11 cellular contexts compared by ENCODE assay signal in the genomic region with DNA sequence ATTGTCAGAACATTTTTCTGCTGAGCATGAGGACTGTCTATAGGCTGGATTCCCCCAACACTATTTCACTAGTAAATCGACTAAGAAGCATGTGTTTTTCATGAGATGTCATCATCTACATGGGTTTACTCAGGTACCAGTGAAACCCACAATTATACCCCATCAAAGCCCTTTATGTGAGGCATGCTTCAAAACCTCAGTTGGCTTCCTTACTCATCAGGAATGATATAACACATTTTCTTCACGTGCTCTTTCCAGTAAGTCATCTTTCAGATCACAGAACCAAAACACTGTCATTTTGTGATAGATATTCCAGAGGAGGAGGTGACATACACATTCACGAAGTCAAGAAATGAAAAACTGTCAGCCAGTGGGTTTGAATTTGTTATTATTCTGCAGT.
DNase-seq lines count a peak whose midpoint lies in the region; ATAC-seq lines count a peak whose summit lies in the region.
"Had no signal": no experiment of that assay in that cellular context is flagged by ENCODE, and none has a peak within 500 bp of the region (broad histone marks: within the 10 kb centered on the region; RNA-seq: fewer than 3 reads in every experiment).

No MANE protein-coding gene starts in this region.

- no peak overlapping the region for H3K4me3 Mint-ChIP-seq in activated naive CD8-positive, alpha-beta T cell treated with anti-CD3 and anti-CD28 coated beads, Interleukin-2, amount 10 ng/mL, durations not matched to agents 7 days and 5 days
- no peak overlapping the region for H3K4me3 Mint-ChIP-seq in naive thymus-derived CD8-positive, alpha-beta T cell

- H3K27ac Mint-ChIP-seq in activated naive CD8-positive, alpha-beta T cell treated with anti-CD3 and anti-CD28 coated beads, Interleukin-2, amount 10 ng/mL, durations not matched to agents 7 days and 5 days = no peak overlapping the region
- peak overlapping the region in 5 of 10 donors; percentile 2 to 57 (median 27) for H3K27ac Mint-ChIP-seq in naive thymus-derived CD8-positive, alpha-beta T cell

- peaks cover 2% of the 10 kb centered on the region for H3K36me3 Mint-ChIP-seq in activated naive CD8-positive, alpha-beta T cell treated with anti-CD3 and anti-CD28 coated beads, Interleukin-2, amount 10 ng/mL, durations not matched to agents 7 days and 5 days
- H3K36me3 Mint-ChIP-seq in naive thymus-derived CD8-positive, alpha-beta T cell = peaks cover 0 to 3% (median 0%) of the 10 kb centered on the region in 3 donors

- H3K27me3 Mint-ChIP-seq in activated naive CD8-positive, alpha-beta T cell treated with anti-CD3 and anti-CD28 coated beads, Interleukin-2, amount 10 ng/mL, durations not matched to agents 7 days and 5 days = peaks cover 2% of the 10 kb centered on the region
- H3K27me3 Mint-ChIP-seq in naive thymus-derived CD8-positive, alpha-beta T cell = no peaks in the 10 kb centered on the region

- POLR2A ChIA-PET in activated naive CD8-positive, alpha-beta T cell treated with anti-CD3 and anti-CD28 coated beads, Interleukin-2, amount 10 ng/mL, durations not matched to agents 7 days and 5 days (lab: Charles Lee) = no interaction called here
- POLR2A ChIA-PET in naive thymus-derived CD8-positive, alpha-beta T cell (lab: Charles Lee) = no interaction called here

- DNase-seq in activated CD4-positive, CD25-positive, alpha-beta regulatory T cell (lab: John Stamatoyannopoulos, UW) = no peak
- DNase-seq in HT1080 (ENCODE audit: low read depth) (peak; percentile 88), NCI-H1048 (lab: John Stamatoyannopoulos, UW) (no peak)
- no peak for DNase-seq in activated naive CD8-positive, alpha-beta T cell treated with anti-CD3 and anti-CD28 coated beads, Interleukin-2, amount 10 ng/mL, durations not matched to agents 7 days and 5 days
- peak in 3 of 10 donors; percentile 7 to 59 (median 39) for DNase-seq in naive thymus-derived CD8-positive, alpha-beta T cell
- DNase-seq: 8988T; activated CD8-positive, alpha-beta memory T cell treated with anti-CD3 and anti-CD28 coated beads, Interleukin-2, amount 50 U/mL, for 4 hours; mesenchymal stem cell had no signal

- no peaks in the 10 kb centered on the region for H3K9me3 Mint-ChIP-seq in activated naive CD8-positive, alpha-beta T cell treated with anti-CD3 and anti-CD28 coated beads, Interleukin-2, amount 10 ng/mL, durations not matched to agents 7 days and 5 days
- no peaks in the 10 kb centered on the region for H3K9me3 Mint-ChIP-seq in naive thymus-derived CD8-positive, alpha-beta T cell

- peaks cover 21% of the 10 kb centered on the region for H3K4me1 Mint-ChIP-seq in activated naive CD8-positive, alpha-beta T cell treated with anti-CD3 and anti-CD28 coated beads, Interleukin-2, amount 10 ng/mL, durations not matched to agents 7 days and 5 days
- peaks cover 19 to 36% (median 35%) of the 10 kb centered on the region in 4 donors for H3K4me1 Mint-ChIP-seq in naive thymus-derived CD8-positive, alpha-beta T cell

- ATAC-seq in activated CD4-positive, CD25-positive, alpha-beta regulatory T cell treated with anti-CD3 and anti-CD28 coated beads, Interleukin-2, amount 50 U/mL, for 24 hours = peak; percentile 94 to 96
- ATAC-seq in activated naive CD8-positive, alpha-beta T cell treated with anti-CD3 and anti-CD28 coated beads, Interleukin-2, amount 10 ng/mL, durations not matched to agents 7 days and 5 days (ENCODE audit: low read depth) = peak; percentile 45
- ATAC-seq in naive thymus-derived CD8-positive, alpha-beta T cell = peak; percentile 79 to 84
- ATAC-seq in GM18511 (IDR thresholded peaks at IDR 0.05; ENCODE audit: unreplicated experiment) = no peak
- no peak for ATAC-seq in GM21528 (IDR thresholded peaks at IDR 0.05; ENCODE audit: low FRiP score, unreplicated experiment)

Comparison
In these comparisons a context has a peak if more than half of its experiments do, and no peak if none do; other contexts are left out.
1. ATAC-seq: peak in activated CD4-positive, CD25-positive, alpha-beta regulatory T cell treated with anti-CD3 and anti-CD28 coated beads, Interleukin-2, amount 50 U/mL, for 24 hours (2 of 2), activated naive CD8-positive, alpha-beta T cell treated with anti-CD3 and anti-CD28 coated beads, Interleukin-2, amount 10 ng/mL, durations not matched to agents 7 days and 5 days (single experiment) and naive thymus-derived CD8-positive, alpha-beta T cell (2 of 2); none in GM18511 (single experiment) and GM21528 (single experiment).